In the genomic region with DNA sequence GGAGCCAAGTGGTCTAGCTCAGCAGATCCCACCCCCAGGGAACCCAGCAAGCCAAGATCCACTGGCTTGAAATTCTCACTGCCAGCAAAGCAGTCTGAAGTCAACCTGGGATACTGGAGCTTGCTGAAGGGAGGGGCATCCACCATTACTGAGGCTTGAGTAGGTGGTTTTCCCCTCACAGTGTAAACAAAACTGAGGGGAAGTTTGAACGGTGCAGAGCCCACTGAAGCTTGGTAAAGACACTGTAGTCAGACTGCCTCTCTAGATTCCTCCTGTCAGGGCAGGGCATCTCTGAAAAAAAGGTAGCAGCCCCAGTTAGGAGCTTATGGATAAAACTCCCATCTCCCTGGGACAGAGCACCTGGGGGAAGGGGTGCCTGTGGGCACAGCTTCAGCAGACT, we compare ENCODE assay signal across 26 cellular contexts.
"Had no signal": no experiment of that assay in that cellular context is flagged by ENCODE, and none has a peak within 500 bp of the region (broad histone marks: within the 10 kb centered on the region; RNA-seq: fewer than 3 reads in every experiment).

No MANE protein-coding gene starts in this region.

- H3K79me2 ChIP-seq: hepatocyte, parathyroid adenoma had no signal

- H3K9ac ChIP-seq: parathyroid adenoma had no signal

- FAIRE-seq: keratinocyte had no signal

- DNase-seq: heart right ventricle; kidney glomerular epithelial cell; left colon; lower lobe of right lung; mammary epithelial cell; mesenchymal stem cell; naive B cell; occipital lobe; right lobe of liver; stimulated activated CD4-positive, alpha-beta T cell treated with anti-CD3 and anti-CD28 coated beads, Interleukin-1b, Interleukin-23, amount 100 ng/mL, for 48 hours; stimulated activated CD4-positive, alpha-beta T cell treated with anti-CD3 and anti-CD28 coated beads, Interleukin-2, amount 100 ng/mL, for 48 hours; stimulated activated CD4-positive, alpha-beta T cell treated with anti-CD3 and anti-CD28 coated beads, Interleukin-4, amount 100 ng/mL, for 4 hours; stimulated activated CD8-positive, alpha-beta memory T cell treated with anti-CD3 and anti-CD28 coated beads, Interleukin-4, amount 100 ng/mL, for 48 hours; stimulated activated naive CD4-positive, alpha-beta T cell treated with Interleukin-2 at 50 U/mL for 16 hours; stimulated activated naive CD8-positive, alpha-beta T cell treated with anti-CD3 and anti-CD28 coated beads, Interleukin-15, amount 100 ng/mL, for 72 hours; substantia nigra; uterus had no signal

- H3K27ac ChIP-seq: heart right ventricle, hepatocyte, left lung, lower lobe of right lung, neutrophil, parathyroid adenoma, right atrium auricular region, right lobe of liver, tibial nerve, uterus had no signal

- H3K4me1 ChIP-seq: heart right ventricle, left lung, lower lobe of right lung, parathyroid adenoma, right atrium auricular region, right lobe of liver, tibial nerve, uterus had no signal

- H3K9me3 ChIP-seq: left lung, lower lobe of right lung, neutrophil, right atrium auricular region, right lobe of liver, tibial nerve, uterus had no signal

- H3K27me3 ChIP-seq: heart right ventricle, hepatocyte, left lung, neutrophil, right atrium auricular region, right lobe of liver, tibial nerve, uterus had no signal

- H3K4me3 ChIP-seq: heart right ventricle, hepatocyte, left lung, lower lobe of right lung, right atrium auricular region, right lobe of liver, smooth muscle cell, tibial nerve, uterus had no signal

- H3K4me2 ChIP-seq: hepatocyte, smooth muscle cell had no signal

- ATAC-seq: heart right ventricle; left colon; left lung; lower lobe of right lung; right lobe of liver; stimulated activated memory B cell treated with anti-CD40 and anti-IgM and Interleukin-4, amounts not matched to agents 10 μg/mL and 1 μg/mL and 100 μg/mL, for 72 hours; stimulated activated naive CD8-positive, alpha-beta T cell treated with anti-CD3 and anti-CD28 coated beads, Interleukin-15, amount 100 ng/mL, for 72 hours had no signal

- H3K36me3 ChIP-seq: heart right ventricle, left lung, lower lobe of right lung, neutrophil, right atrium auricular region, right lobe of liver, tibial nerve, uterus had no signal

- H2AFZ ChIP-seq: hepatocyte, parathyroid adenoma had no signal
